25 cellular contexts compared by ENCODE assay signal in genomic region chr6:10177703-10178102, GRCh38.
DNase-seq lines count a peak whose midpoint lies in the region; ATAC-seq and TF ChIP-seq lines count a peak whose summit lies in the region.
"Had no signal": no experiment of that assay in that cellular context is flagged by ENCODE, and none has a peak within 500 bp of the region (broad histone marks: within the 10 kb centered on the region; RNA-seq: fewer than 3 reads in every experiment).

No MANE protein-coding gene starts in this region.

- H3K27me3 ChIP-seq in adipocyte (replicated peaks; ENCODE audit: control insufficient read depth, insufficient read depth, low read length), result no peaks in the 10 kb centered on the region
- H3K27me3 ChIP-seq in kidney epithelial cell (ENCODE audit: control insufficient read depth, insufficient read depth, low read length), result no peaks in the 10 kb centered on the region
- H3K27me3 ChIP-seq in transverse colon, result no peaks in the 10 kb centered on the region
- H3K27me3 ChIP-seq: heart left ventricle, tibial nerve had no signal

- no peak for ATAC-seq in GM18868 (IDR thresholded peaks at IDR 0.05; ENCODE audit: unreplicated experiment)
- ATAC-seq: heart left ventricle; left lobe of liver; SK-N-SH treated with all-trans-retinoic acid at 6 μM for 48 hours; stimulated activated naive CD8-positive, alpha-beta T cell treated with anti-CD3 and anti-CD28 coated beads, Interleukin-15, amount 100 ng/mL, for 72 hours had no signal

- in situ Hi-C loops in ACHN (cut with HindIII; ENCODE audit: low pct_ligation_motif_present, low pct_unique_long_range_greater_than_20kb, low sequenced_read_pairs), result no loop called here
- in situ Hi-C loops in transverse colon (cut with MboI; ENCODE audit: low pct_ligation_motif_present in 1 of 4, low pct_unique_long_range_greater_than_20kb in 1 of 4, low sequenced_read_pairs in 3 of 4), result no loop called here

- TF ChIP-seq CTCF in kidney epithelial cell (IDR thresholded peaks at IDR 0.05; ENCODE audit: insufficient read depth, low read length, poor library complexity, severe bottlenecking) (no peak), transverse colon (IDR thresholded peaks at IDR 0.05) (no peak)

- H3K27ac ChIP-seq in transverse colon, result no peak overlapping the region
- H3K27ac ChIP-seq: C4-2B, heart left ventricle, prostate gland, tibial nerve, WERI-Rb-1 had no signal

- POLR2A ChIA-PET in activated CD4-positive, alpha-beta T cell treated with anti-CD3 and anti-CD28 coated beads, Interleukin-2, amount 10 ng/mL, durations not matched to agents 7 days and 5 days (lab: Charles Lee), result no interaction called here

- no peaks in the 10 kb centered on the region for H3K36me3 ChIP-seq in adipocyte (ENCODE audit: control insufficient read depth, insufficient read depth, low read length, severe bottlenecking)
- no peaks in the 10 kb centered on the region for H3K36me3 ChIP-seq in kidney epithelial cell (ENCODE audit: control insufficient read depth, insufficient read depth, low read length)
- no peaks in the 10 kb centered on the region for H3K36me3 ChIP-seq in transverse colon
- H3K36me3 ChIP-seq: heart left ventricle, prostate gland, tibial nerve, WERI-Rb-1 had no signal

- no peaks in the 10 kb centered on the region for H3K4me1 Mint-ChIP-seq in activated CD4-positive, alpha-beta T cell treated with anti-CD3 and anti-CD28 coated beads, Interleukin-2, amount 10 ng/mL, durations not matched to agents 7 days and 5 days
- H3K4me1 Mint-ChIP-seq: activated naive CD4-positive, alpha-beta T cell treated with anti-CD3 and anti-CD28 coated beads, Interleukin-2, amount 10 ng/mL, durations not matched to agents 7 days and 5 days; naive B cell; stimulated activated naive CD8-positive, alpha-beta T cell treated with anti-CD3 and anti-CD28 coated beads, Interleukin-15, amount 100 ng/mL, for 72 hours had no signal

- peak; percentile 72 for DNase-seq in ACHN
- peak; percentile 61 for DNase-seq in HT1080 (ENCODE audit: low read depth)
- DNase-seq in adipocyte (ENCODE audit: low read depth), result peak; percentile 42
- DNase-seq in kidney epithelial cell (ENCODE audit: low read depth), result peak; percentile 25
- DNase-seq in RPMI8226, result no peak
- DNase-seq in activated CD4-positive, alpha-beta T cell treated with anti-CD3 and anti-CD28 coated beads, Interleukin-2, amount 10 ng/mL, durations not matched to agents 7 days and 5 days, result no peak
- DNase-seq in transverse colon, result no peak
- DNase-seq: activated CD4-positive, alpha-beta T cell treated with anti-CD3 and anti-CD28 coated beads, Interleukin-2, amount 50 U/mL, for 1 hour; activated naive CD4-positive, alpha-beta T cell treated with anti-CD3 and anti-CD28 coated beads, Interleukin-2, amount 10 ng/mL, durations not matched to agents 7 days and 5 days; amygdala; heart left ventricle; KG1; naive B cell; NCI-H2171 treated with DMSO at 0.1 percent for 48 hours; NCI-H524 treated with DMSO at 0.1 percent for 48 hours; stimulated activated naive CD8-positive, alpha-beta T cell treated with anti-CD3 and anti-CD28 coated beads, Interleukin-15, amount 100 ng/mL, for 72 hours; WERI-Rb-1 had no signal

- peaks cover 2% of the 10 kb centered on the region for H3K9me3 Mint-ChIP-seq in activated CD4-positive, alpha-beta T cell treated with anti-CD3 and anti-CD28 coated beads, Interleukin-2, amount 10 ng/mL, durations not matched to agents 7 days and 5 days
- H3K9me3 Mint-ChIP-seq: stimulated activated naive CD8-positive, alpha-beta T cell treated with anti-CD3 and anti-CD28 coated beads, Interleukin-15, amount 100 ng/mL, for 72 hours; T-helper 2 cell treated with Interferon-gamma antibody and Interleukin-4, amounts not matched to agents 5 μg/mL and 100 μg/mL, for 36 hours had no signal

- H3K4me3 Mint-ChIP-seq in activated CD4-positive, alpha-beta T cell treated with anti-CD3 and anti-CD28 coated beads, Interleukin-2, amount 10 ng/mL, durations not matched to agents 7 days and 5 days, result no peak overlapping the region
- H3K4me3 Mint-ChIP-seq: activated naive CD4-positive, alpha-beta T cell treated with anti-CD3 and anti-CD28 coated beads, Interleukin-2, amount 10 ng/mL, durations not matched to agents 7 days and 5 days; dendritic cell treated with granulocyte-macrophage colony-stimulating factor and Interleukin-4, amounts not matched to agents 40 ng/mL and 50 ng/mL, for 4 days; naive B cell; stimulated activated naive CD8-positive, alpha-beta T cell treated with anti-CD3 and anti-CD28 coated beads, Interleukin-15, amount 100 ng/mL, for 72 hours; T-helper 2 cell treated with Interferon-gamma antibody and Interleukin-4, amounts not matched to agents 5 μg/mL and 100 μg/mL, for 36 hours had no signal

- H3K27ac Mint-ChIP-seq in activated CD4-positive, alpha-beta T cell treated with anti-CD3 and anti-CD28 coated beads, Interleukin-2, amount 10 ng/mL, durations not matched to agents 7 days and 5 days, result no peak overlapping the region
- H3K27ac Mint-ChIP-seq: activated naive CD4-positive, alpha-beta T cell treated with anti-CD3 and anti-CD28 coated beads, Interleukin-2, amount 10 ng/mL, durations not matched to agents 7 days and 5 days; dendritic cell treated with granulocyte-macrophage colony-stimulating factor and Interleukin-4, amounts not matched to agents 40 ng/mL and 50 ng/mL, for 4 days; naive B cell; stimulated activated naive CD8-positive, alpha-beta T cell treated with anti-CD3 and anti-CD28 coated beads, Interleukin-15, amount 100 ng/mL, for 72 hours; T-helper 2 cell treated with Interferon-gamma antibody and Interleukin-4, amounts not matched to agents 5 μg/mL and 100 μg/mL, for 36 hours had no signal

- H3K4me3 ChIP-seq in adipocyte (ENCODE audit: low read length) (no peak overlapping the region), kidney epithelial cell (ENCODE audit: low read depth, low read length) (no peak overlapping the region), transverse colon (no peak overlapping the region)
- H3K4me3 ChIP-seq: heart left ventricle, prostate gland, tibial nerve had no signal

- CTCF ChIA-PET in activated CD4-positive, alpha-beta T cell treated with anti-CD3 and anti-CD28 coated beads, Interleukin-2, amount 10 ng/mL, durations not matched to agents 7 days and 5 days (lab: Charles Lee), result interaction anchor here (0.5 kb wide), 1 partner anchor 564 kb away, joined by 3 read pairs; no protein-coding TSS in a partner anchor

- no peak for TF ChIP-seq EP300 in transverse colon (IDR thresholded peaks at IDR 0.05; ENCODE audit: low read depth)

- H3K4me1 ChIP-seq in adipocyte (ENCODE audit: control insufficient read depth, insufficient read depth, low read length) (no peaks in the 10 kb centered on the region), transverse colon (no peaks in the 10 kb centered on the region)
- H3K4me1 ChIP-seq: heart left ventricle, prostate gland, tibial nerve had no signal

- intact Hi-C loops in transverse colon (cut with DNase I; ENCODE audit: low total_unique reads), result no loop called here

- no peak for TF ChIP-seq POLR2A in transverse colon (IDR thresholded peaks at IDR 0.05)

- H3K27me3 Mint-ChIP-seq in activated CD4-positive, alpha-beta T cell treated with anti-CD3 and anti-CD28 coated beads, Interleukin-2, amount 10 ng/mL, durations not matched to agents 7 days and 5 days, result no peaks in the 10 kb centered on the region
- H3K27me3 Mint-ChIP-seq: activated naive CD4-positive, alpha-beta T cell treated with anti-CD3 and anti-CD28 coated beads, Interleukin-2, amount 10 ng/mL, durations not matched to agents 7 days and 5 days; dendritic cell treated with granulocyte-macrophage colony-stimulating factor and Interleukin-4, amounts not matched to agents 40 ng/mL and 50 ng/mL, for 4 days; naive B cell; stimulated activated naive CD8-positive, alpha-beta T cell treated with anti-CD3 and anti-CD28 coated beads, Interleukin-15, amount 100 ng/mL, for 72 hours had no signal

- H3K9ac ChIP-seq in adipocyte (ENCODE audit: low read length), result no peak overlapping the region

- H3K36me3 Mint-ChIP-seq in activated CD4-positive, alpha-beta T cell treated with anti-CD3 and anti-CD28 coated beads, Interleukin-2, amount 10 ng/mL, durations not matched to agents 7 days and 5 days (ENCODE audit: low read depth), result no peaks in the 10 kb centered on the region
- H3K36me3 Mint-ChIP-seq: activated naive CD4-positive, alpha-beta T cell treated with anti-CD3 and anti-CD28 coated beads, Interleukin-2, amount 10 ng/mL, durations not matched to agents 7 days and 5 days; naive B cell had no signal

- no peaks in the 10 kb centered on the region for H3K9me3 ChIP-seq in adipocyte (ENCODE audit: control insufficient read depth, low read length)
- no peaks in the 10 kb centered on the region for H3K9me3 ChIP-seq in transverse colon
- H3K9me3 ChIP-seq: heart left ventricle, prostate gland, tibial nerve had no signal

Comparison
In these comparisons a context has a peak if more than half of its experiments do, and no peak if none do; other contexts are left out.
1. DNase-seq: peak in ACHN (single experiment), HT1080 (single experiment), adipocyte (single experiment) and kidney epithelial cell (single experiment); none in RPMI8226 (single experiment), activated CD4-positive, alpha-beta T cell treated with anti-CD3 and anti-CD28 coated beads, Interleukin-2, amount 10 ng/mL, durations not matched to agents 7 days and 5 days (single experiment) and transverse colon (single experiment).